Comparison of ENCODE assay signal across 1 cellular context in the genomic region with DNA sequence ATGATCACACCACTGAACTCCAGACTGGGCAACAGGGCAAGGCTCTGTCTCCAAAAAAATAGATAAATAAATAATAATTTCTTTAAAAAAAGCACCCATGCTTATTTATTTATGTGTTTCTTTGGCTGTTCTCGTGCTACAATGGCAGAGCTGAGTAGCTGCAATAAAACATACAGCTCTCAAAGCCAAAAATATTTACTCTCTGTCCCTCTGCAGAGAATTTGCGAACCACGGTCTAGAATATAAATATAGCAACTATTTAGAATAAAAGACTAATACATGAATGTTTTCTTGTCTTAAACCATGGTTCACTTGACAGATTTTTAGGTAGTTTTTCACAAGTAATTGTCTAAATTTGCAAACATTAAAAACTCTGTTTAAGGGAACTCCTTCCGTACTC.
TF ChIP-seq lines count a peak whose summit lies in the region.

No MANE protein-coding gene starts in this region.

TF ChIP-seq in HepG2, 621 proteins besides CTCF, POLR2A, EP300 and RAD21 (continued from another document):
- TF ChIP-seq, protein P1, sequence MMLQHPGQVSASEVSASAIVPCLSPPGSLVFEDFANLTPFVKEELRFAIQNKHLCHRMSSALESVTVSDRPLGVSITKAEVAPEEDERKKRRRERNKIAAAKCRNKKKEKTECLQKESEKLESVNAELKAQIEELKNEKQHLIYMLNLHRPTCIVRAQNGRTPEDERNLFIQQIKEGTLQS (CRISPR knock-in tag; IDR thresholded peaks at IDR 0.05), result no peak
- TF ChIP-seq TOE1 (CRISPR knock-in tag; IDR thresholded peaks at IDR 0.05), result no peak
- no peak for TF ChIP-seq SNAI1 (CRISPR knock-in tag; IDR thresholded peaks at IDR 0.05; ENCODE audit: borderline replicate concordance)
- no peak for TF ChIP-seq ZNF276 (CRISPR knock-in tag; IDR thresholded peaks at IDR 0.05; ENCODE audit: low read depth)
- TF ChIP-seq MTF1 (CRISPR knock-in tag; IDR thresholded peaks at IDR 0.05), result no peak
- no peak for TF ChIP-seq ZNF792 (CRISPR knock-in tag; IDR thresholded peaks at IDR 0.05)
- no peak for TF ChIP-seq ZNF737 (CRISPR knock-in tag; IDR thresholded peaks at IDR 0.05; ENCODE audit: borderline replicate concordance)
